ENCODE assay signal across 24 cellular contexts in the genomic region with DNA sequence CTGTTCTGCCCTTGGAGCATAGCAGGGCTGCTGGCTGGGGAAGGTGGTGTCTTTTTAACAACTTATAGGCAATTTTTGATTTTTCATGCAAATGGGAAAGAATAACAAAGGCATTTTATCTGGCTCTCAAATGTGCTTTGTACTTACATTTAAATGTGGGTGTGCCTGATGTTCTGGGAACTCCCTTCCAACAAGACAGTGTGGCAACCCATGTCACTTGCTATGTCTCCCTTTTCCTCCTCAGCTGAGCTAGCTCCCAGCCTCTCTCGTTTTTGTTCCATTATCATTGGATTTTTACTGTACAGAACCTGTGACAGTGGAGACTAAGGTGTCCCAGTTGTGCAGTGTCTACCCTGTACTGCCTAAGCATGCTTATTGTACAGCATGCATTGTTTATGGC.
"Had no signal": no experiment of that assay in that cellular context is flagged by ENCODE, and none has a peak within 500 bp of the region (broad histone marks: within the 10 kb centered on the region; RNA-seq: fewer than 3 reads in every experiment).

No MANE protein-coding gene starts in this region.

- H3K36me3 ChIP-seq: adrenal gland, breast epithelium, MG63, Peyer's patch had no signal

- H3K4me1 ChIP-seq: adrenal gland, breast epithelium had no signal

- H3K27me3 ChIP-seq: adrenal gland, breast epithelium, MG63, Peyer's patch had no signal

- H3K27ac ChIP-seq: adrenal gland, breast epithelium, Peyer's patch, RWPE1 had no signal

- H3K9me3 ChIP-seq: adrenal gland, breast epithelium, MG63, Peyer's patch had no signal

- DNase-seq: activated CD4-positive, alpha-beta T cell treated with anti-CD3 and anti-CD28 coated beads for 48 hours; activated CD4-positive, alpha-beta T cell treated with anti-CD3 and anti-CD28 coated beads, Interleukin-2, amount 50 U/mL, for 4 hours; activated CD8-positive, alpha-beta memory T cell treated with anti-CD3 and anti-CD28 coated beads, Interleukin-2, amount 50 U/mL, for 48 hours; activated CD8-positive, alpha-beta T cell treated with anti-CD3 and anti-CD28 coated beads, Interleukin-2, amount 10 ng/mL, durations not matched to agents 7 days and 5 days; activated naive CD4-positive, alpha-beta T cell treated with anti-CD3 and anti-CD28 coated beads, Interleukin-2, amount 50 U/mL, for 16 hours; activated naive CD8-positive, alpha-beta T cell treated with anti-CD3 and anti-CD28 coated beads, Interleukin-2, amount 10 ng/mL, durations not matched to agents 7 days and 5 days; activated T-cell treated with anti-CD3 and anti-CD28 coated beads, Interleukin-2, amount 50 U/mL, for 1 hour; adrenal gland; aorta; MG63; MV-4-11; NCI-H1092 treated with DMSO at 0.1 percent for 48 hours; NCI-H1417 treated with DMSO at 0.1 percent for 48 hours; NCI-H1694; NCI-H2029 treated with DMSO at 0.1 percent for 48 hours; NCI-H345; NCI-H510A; NCI-H526 treated with DMSO at 0.1 percent for 48 hours; NK-92 treated with Interleukin-12 subunit alpha and Interleukin-12 subunit beta, amount 100 ng/mL, for 24 hours; Peyer's patch; SHP77 treated with DMSO at 0.1 percent for 48 hours had no signal

- ATAC-seq: activated CD4-positive, CD25-positive, alpha-beta regulatory T cell treated with anti-CD3 and anti-CD28 coated beads, Interleukin-2, amount 50 U/mL, for 24 hours; activated CD8-positive, alpha-beta T cell treated with anti-CD3 and anti-CD28 coated beads, Interleukin-2, amount 10 ng/mL, durations not matched to agents 7 days and 5 days had no signal

- H3K4me3 ChIP-seq: adrenal gland, breast epithelium, MG63, Peyer's patch had no signal
